12 cellular contexts compared by ENCODE assay signal in genomic region chrX:154729439-154729838, GRCh38. TPM values are rescaled to one million over a fixed set of nuclear protein-coding genes. Genes with fewer than 3 reads are reported as not detected.
A peak's percentile ranks its signal among the peaks of the same experiment; 100 is the strongest.
DNase-seq lines count a peak whose midpoint lies in the region; ATAC-seq and TF ChIP-seq lines count a peak whose summit lies in the region.
"Had no signal": no experiment of that assay in that cellular context is flagged by ENCODE, and none has a peak within 500 bp of the region (broad histone marks: within the 10 kb centered on the region; RNA-seq: fewer than 3 reads in every experiment).

No MANE protein-coding gene starts in this region.

- 43 to 56% methylated on average over 2 to 3 of the region's 3 CpGs for WGBS in gastroesophageal sphincter (ENCODE audit: low coverage in 1 of 2), 2 donors

- POLR2A ChIA-PET in CD4-positive, alpha-beta memory T cell (lab: Charles Lee; ENCODE audit: partially characterized antibody) = interaction anchor here (5.8 to 6.2 kb wide), 2 partner anchors 11 to 20 kb away, joined by 40 to 49 read pairs; partner anchors contain the start of gene GAB3

- no peaks in the 10 kb centered on the region for H3K27me3 Mint-ChIP-seq in CD4-positive, alpha-beta memory T cell
- no peaks in the 10 kb centered on the region for H3K27me3 Mint-ChIP-seq in T-helper 17 cell
- H3K27me3 Mint-ChIP-seq: CD4-positive, alpha-beta T cell had no signal

- no peaks in the 10 kb centered on the region for H3K27me3 ChIP-seq in CD4-positive, alpha-beta memory T cell (ENCODE audit: insufficient read depth, low read length)
- H3K27me3 ChIP-seq in gastroesophageal sphincter = no peaks in the 10 kb centered on the region
- H3K27me3 ChIP-seq in rectal smooth muscle tissue (ENCODE audit: control insufficient read depth, insufficient read depth, low read length) = no peaks in the 10 kb centered on the region

- peak overlapping the region in 1 of 8 donors; percentile 7 for H3K4me3 Mint-ChIP-seq in CD4-positive, alpha-beta memory T cell
- H3K4me3 Mint-ChIP-seq in T-helper 17 cell = peak overlapping the region; percentile 52
- H3K4me3 Mint-ChIP-seq: CD4-positive, alpha-beta T cell had no signal

- H3K9me3 Mint-ChIP-seq in CD4-positive, alpha-beta memory T cell = peaks cover 0 to 1% (median 0%) of the 10 kb centered on the region in 8 donors
- H3K9me3 Mint-ChIP-seq: CD4-positive, alpha-beta T cell had no signal

- H3K4me1 ChIP-seq in CD4-positive, alpha-beta memory T cell (ENCODE audit: insufficient read depth, low read length) = peaks cover 88% of the 10 kb centered on the region
- peaks cover 26 to 95% (median 66%) of the 10 kb centered on the region in 3 donors for H3K4me1 ChIP-seq in gastroesophageal sphincter
- H3K4me1 ChIP-seq in rectal smooth muscle tissue (ENCODE audit: control insufficient read depth, insufficient read depth, low read length) = peaks cover 27% of the 10 kb centered on the region

- no peak for TF ChIP-seq EP300 in gastroesophageal sphincter (IDR thresholded peaks at IDR 0.05)

- no peaks in the 10 kb centered on the region for H3K9me3 ChIP-seq in CD4-positive, alpha-beta memory T cell (ENCODE audit: control insufficient read depth in 1 of 2, low read length in 2 of 2)
- no peaks in the 10 kb centered on the region for H3K9me3 ChIP-seq in T-helper 17 cell (ENCODE audit: control insufficient read depth, low read length, poor library complexity, severe bottlenecking)
- no peaks in the 10 kb centered on the region for H3K9me3 ChIP-seq in gastroesophageal sphincter

- peaks cover 57 to 90% (median 80%) of the 10 kb centered on the region in 4 donors for H3K4me1 Mint-ChIP-seq in CD4-positive, alpha-beta memory T cell
- H3K4me1 Mint-ChIP-seq in T-helper 17 cell = peaks cover 51% of the 10 kb centered on the region

- H3K27ac Mint-ChIP-seq in CD4-positive, alpha-beta memory T cell = peak overlapping the region in 6 of 7 donors; percentile 7 to 87 (median 56)
- peak overlapping the region; percentile 95 for H3K27ac Mint-ChIP-seq in T-helper 17 cell

- no peak overlapping the region for H3K4me3 ChIP-seq in CD4-positive, alpha-beta memory T cell (ENCODE audit: low read length in 2 of 2)
- H3K4me3 ChIP-seq in gastroesophageal sphincter (no peak overlapping the region), rectal smooth muscle tissue (ENCODE audit: low read length) (no peak overlapping the region)

- H3K27ac ChIP-seq in CD4-positive, alpha-beta memory T cell (ENCODE audit: low read depth, low read length) = no peak overlapping the region
- H3K27ac ChIP-seq in gastroesophageal sphincter = peak overlapping the region; percentile 81 to 93 (median 84)
- peak overlapping the region; percentile 59 for H3K27ac ChIP-seq in rectal smooth muscle tissue (ENCODE audit: low read depth, low read length)
- H3K27ac ChIP-seq: KMS-11 had no signal

- ATAC-seq in T-helper 17 cell (no peak), gastroesophageal sphincter (no peak)

- no peaks in the 10 kb centered on the region for H3K36me3 ChIP-seq in CD4-positive, alpha-beta memory T cell (ENCODE audit: insufficient read depth, low read length)
- H3K36me3 ChIP-seq in gastroesophageal sphincter (no peaks in the 10 kb centered on the region), rectal smooth muscle tissue (ENCODE audit: control insufficient read depth, insufficient read depth, low read length) (no peaks in the 10 kb centered on the region)

- no peak overlapping the region for H3K9ac ChIP-seq in rectal smooth muscle tissue (ENCODE audit: low read length)
- H3K9ac ChIP-seq: KMS-11 had no signal

- TF ChIP-seq POLR2A in gastroesophageal sphincter (IDR thresholded peaks at IDR 0.05) = no peak

- intact Hi-C loops in CD4-positive, alpha-beta memory T cell (cut with micrococcal nuclease) = no loop called here

- CTCF ChIA-PET in CD4-positive, alpha-beta memory T cell (lab: Charles Lee; ENCODE audit: partially characterized antibody) = interaction anchor here (2.6 to 9.3 kb wide), 2 partner anchors 12 to 19 kb away, joined by 17 to 77 read pairs; partner anchors contain the start of gene GAB3

- peaks cover 0 to 2% of the 10 kb centered on the region in 2 donors for H3K36me3 Mint-ChIP-seq in CD4-positive, alpha-beta memory T cell
- H3K36me3 Mint-ChIP-seq in T-helper 17 cell (ENCODE audit: low read depth) = no peaks in the 10 kb centered on the region

- no peak for TF ChIP-seq CTCF in gastroesophageal sphincter (IDR thresholded peaks at IDR 0.05)

- DNase-seq in CD4-positive, alpha-beta memory T cell = no peak
- DNase-seq in T-helper 17 cell (no peak), AG08396 (ENCODE audit: low spot score) (no peak), hypothalamus (lab: John Stamatoyannopoulos, UW) (no peak), NCI-H1436 (lab: John Stamatoyannopoulos, UW) (no peak), occipital lobe (lab: John Stamatoyannopoulos, UW) (no peak)
- DNase-seq: activated CD4-positive, alpha-beta T cell treated with anti-CD3 and anti-CD28 coated beads, Interleukin-2, amount 50 U/mL, for 48 hours; CD4-positive, alpha-beta T cell; T1000 had no signal

RNA-seq across cellular contexts. Expression of gene GAB3, which starts 21.4 kb away (rescaled TPM):
- 10 to 100 TPM; 14.9 to 15.6 TPM for total RNA-seq in CD4-positive, alpha-beta memory T cell
- 1 to 10 TPM; 3.2 to 5.6 TPM for polyA plus RNA-seq in CD4-positive, alpha-beta memory T cell
- 10 to 100 TPM; 17.7 to 18.4 TPM for total RNA-seq in T-helper 17 cell
- 1 to 10 TPM; 2.9 to 5.5 (median 5.1) TPM for total RNA-seq in gastroesophageal sphincter
- 1.4 TPM for total RNA-seq in occipital lobe

RNA-seq across cellular contexts. Expression of gene DKC1, which starts 33.2 kb away (rescaled TPM):
- total RNA-seq in CD4-positive, alpha-beta memory T cell = 10 to 100 TPM; 60.0 to 63.9 TPM
- polyA plus RNA-seq in CD4-positive, alpha-beta memory T cell = 10 to 100 TPM; 30.4 to 41.4 TPM
- total RNA-seq in T-helper 17 cell (10 to 100 TPM; 46.6 to 60.7 TPM), gastroesophageal sphincter (10 to 100 TPM; 18.4 to 32.8 (median 19.8) TPM), occipital lobe (19.0 TPM)
